In the genomic region with DNA sequence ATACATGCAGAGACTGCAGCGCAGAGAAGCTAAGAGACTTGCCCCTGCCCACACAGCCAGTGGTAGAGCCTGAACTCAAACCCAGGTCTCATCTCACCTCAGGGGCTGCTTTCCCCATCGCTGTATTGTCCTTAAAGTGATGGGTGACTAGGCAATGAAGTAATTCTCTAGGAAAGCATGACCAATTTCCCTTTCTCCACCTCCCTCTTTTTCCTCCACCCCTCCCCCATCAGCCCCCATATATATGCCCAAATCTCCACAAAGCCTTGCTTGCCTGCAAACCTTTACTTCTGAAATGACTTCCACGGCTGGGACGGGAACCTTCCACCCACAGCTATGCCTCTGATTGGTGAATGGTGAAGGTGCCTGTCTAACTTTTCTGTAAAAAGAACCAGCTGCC, we compare ENCODE assay signal across 1 cellular context.
TF ChIP-seq lines count a peak whose summit lies in the region.

TSS of gene IL24 (plus strand) at position 269 of the 400 bp plus-strand sequence. CDS start 390 bp downstream, outside the sequence.

TF ChIP-seq in GM23338, 12 proteins besides CTCF, POLR2A, EP300 and RAD21 (continued from another document):
- TF ChIP-seq ZNF462 (CRISPR knock-in tag; IDR thresholded peaks at IDR 0.05) (no peak), JUNB (IDR thresholded peaks at IDR 0.05; ENCODE audit: unreplicated experiment) (no peak), ZNF114 (CRISPR knock-in tag; IDR thresholded peaks at IDR 0.05) (no peak), EZH2phosphoT487 (IDR thresholded peaks at IDR 0.05; ENCODE audit: unreplicated experiment) (no peak), STAT1 (IDR thresholded peaks at IDR 0.05; ENCODE audit: unreplicated experiment) (no peak), EZH2 (IDR thresholded peaks at IDR 0.05; ENCODE audit: low read depth, unreplicated experiment) (no peak), CREB1 (CRISPR knock-in tag; IDR thresholded peaks at IDR 0.05; ENCODE audit: low read depth) (no peak), ETS1 (IDR thresholded peaks at IDR 0.05) (no peak), ZNF331 (CRISPR knock-in tag; IDR thresholded peaks at IDR 0.05; ENCODE audit: low read depth) (no peak)
TF ChIP-seq in GM23338: peak in this region for 0.
